ENCODE assay signal across 30 cellular contexts in genomic region chr13:47549219-47549752, GRCh38.
DNase-seq lines count a peak whose midpoint lies in the region; ATAC-seq, FAIRE-seq and TF ChIP-seq lines count a peak whose summit lies in the region.
"Had no signal": no experiment of that assay in that cellular context is flagged by ENCODE, and none has a peak within 500 bp of the region (broad histone marks: within the 10 kb centered on the region; RNA-seq: fewer than 3 reads in every experiment).

No MANE protein-coding gene starts in this region.

- no peak overlapping the region for H3K23ac ChIP-seq in H1 (ENCODE audit: insufficient read length)

- H3K4me3 ChIP-seq in Karpas-422 (ENCODE audit: low read length) (no peak overlapping the region), H1 (ENCODE audit: extremely low read depth in 1 of 4, insufficient read depth in 2 of 4, low read depth in 3 of 4, low read length in 4 of 4) (no peak overlapping the region), neural progenitor cell (no peak overlapping the region), small intestine (ENCODE audit: low read depth in 1 of 2, low read length in 2 of 2) (no peak overlapping the region)
- H3K4me3 ChIP-seq: dorsolateral prefrontal cortex, PC-9, psoas muscle, skin epidermis had no signal

- no peaks in the 10 kb centered on the region for H3K23me2 ChIP-seq in H1 (ENCODE audit: low read depth, low read length)

- H3K4me2 ChIP-seq in Karpas-422 (ENCODE audit: low read depth, low read length, poor library complexity, severe bottlenecking) (no peak overlapping the region), H1 (ENCODE audit: insufficient read depth in 1 of 2, low read depth in 2 of 2, low read length in 2 of 2) (no peak overlapping the region), neural progenitor cell (no peak overlapping the region)
- H3K4me2 ChIP-seq: PC-9 had no signal

- no peak overlapping the region for H3K27ac ChIP-seq in Karpas-422 (ENCODE audit: low read length)
- H3K27ac ChIP-seq in H1 (ENCODE audit: low read depth, low read length) = no peak overlapping the region
- H3K27ac ChIP-seq in neural progenitor cell = no peak overlapping the region
- H3K27ac ChIP-seq in small intestine (ENCODE audit: low read depth in 1 of 2, low read length in 1 of 2) = no peak overlapping the region
- H3K27ac ChIP-seq: dorsolateral prefrontal cortex, neutrophil, PC-9, psoas muscle, skin epidermis had no signal

- no peak overlapping the region for H2BK12ac ChIP-seq in H1 (ENCODE audit: low read depth, low read length)

- H2BK5ac ChIP-seq in H1 (ENCODE audit: low read depth, low read length) = no peak overlapping the region

- no peaks in the 10 kb centered on the region for H3K9me3 ChIP-seq in Karpas-422 (ENCODE audit: low read length)
- no peaks in the 10 kb centered on the region for H3K9me3 ChIP-seq in H1 (ENCODE audit: insufficient read depth in 2 of 2, low read depth in 1 of 2, low read length in 1 of 2)
- no peaks in the 10 kb centered on the region for H3K9me3 ChIP-seq in neural progenitor cell (ENCODE audit: low read depth)
- no peaks in the 10 kb centered on the region for H3K9me3 ChIP-seq in small intestine (ENCODE audit: control insufficient read depth, low read depth)
- H3K9me3 ChIP-seq: neutrophil, psoas muscle had no signal

- no peak overlapping the region for H2BK120ac ChIP-seq in H1 (replicated peaks; ENCODE audit: low read depth, low read length)

- no peak for TF ChIP-seq POLR2A in H1 (IDR thresholded peaks at IDR 0.05; ENCODE audit: control extremely low read depth in 1 of 2, low read depth in 2 of 2, low read length in 2 of 2)

- TF ChIP-seq CTCF in H1 (IDR thresholded peaks at IDR 0.05; ENCODE audit: control extremely low read depth in 1 of 3, insufficient read depth in 1 of 3, low read depth in 1 of 3, low read length in 3 of 3) (peak in 2 of 3 experiments; percentile 15 to 31; a peak in 2 of 4 replicates), neural progenitor cell (IDR thresholded peaks at IDR 0.05) (peak; percentile 10)

- TF ChIP-seq EP300 in H1 (IDR thresholded peaks at IDR 0.05; ENCODE audit: borderline replicate concordance in 1 of 2, low read depth in 2 of 2, low read length in 2 of 2) = no peak

- no peak overlapping the region for H2AK5ac ChIP-seq in H1 (ENCODE audit: low read depth, low read length)

- POLR2A ChIA-PET in H1 (lab: Charles Lee; ENCODE audit: partially characterized antibody) = no interaction called here

- H3K4me1 Mint-ChIP-seq in neural progenitor cell = no peaks in the 10 kb centered on the region
- H3K4me1 Mint-ChIP-seq: activated naive CD4-positive, alpha-beta T cell treated with anti-CD3 and anti-CD28 coated beads, Interleukin-2, amount 10 ng/mL, durations not matched to agents 7 days and 5 days; B cell; stimulated activated effector memory CD8-positive, alpha-beta T cell treated with anti-CD3 and anti-CD28 coated beads, Interleukin-12 subunit alpha, Interleukin-12 subunit beta, amount 100 ng/mL, for 72 hours had no signal

- no peak overlapping the region for H4K5ac ChIP-seq in H1 (ENCODE audit: insufficient read length, low read depth, low read length)

- H3K4me3 Mint-ChIP-seq in neural progenitor cell = no peak overlapping the region
- H3K4me3 Mint-ChIP-seq: activated naive CD4-positive, alpha-beta T cell treated with anti-CD3 and anti-CD28 coated beads, Interleukin-2, amount 10 ng/mL, durations not matched to agents 7 days and 5 days; activated T-cell treated with anti-CD3 and anti-CD28 coated beads, Interleukin-2, amount 50 U/mL, for 72 hours; B cell; stimulated activated effector memory CD8-positive, alpha-beta T cell treated with anti-CD3 and anti-CD28 coated beads, Interleukin-12 subunit alpha, Interleukin-12 subunit beta, amount 100 ng/mL, for 72 hours had no signal

- no peaks in the 10 kb centered on the region for H3K79me2 ChIP-seq in Karpas-422 (ENCODE audit: low read length)
- no peaks in the 10 kb centered on the region for H3K79me2 ChIP-seq in H1 (ENCODE audit: control insufficient read depth in 1 of 2, insufficient read depth in 2 of 2, low read length in 2 of 2)
- no peaks in the 10 kb centered on the region for H3K79me2 ChIP-seq in neural progenitor cell (ENCODE audit: low read depth)

- no peak overlapping the region for H3K4ac ChIP-seq in H1 (replicated peaks; ENCODE audit: insufficient read length, low read depth, low read length)

- DNase-seq in DMS53 (lab: John Stamatoyannopoulos, UW) (peak; percentile 2), DMS53 treated with DMSO at 0.1 percent for 48 hours (lab: John Stamatoyannopoulos, UW; ENCODE audit: unreplicated experiment) (no peak), Karpas-422 (peak; percentile 50), H1 (ENCODE audit: low read depth in 1 of 2, low spot score in 2 of 2) (no peak), neural progenitor cell (ENCODE audit: low spot score) (peak; percentile 13), small intestine (no peak), mesenteric fat pad (ENCODE audit: low spot score) (no peak)
- DNase-seq: 8988T; activated CD4-positive, alpha-beta T cell treated with anti-CD3 and anti-CD28 coated beads for 48 hours; activated naive CD4-positive, alpha-beta T cell treated with anti-CD3 and anti-CD28 coated beads, Interleukin-2, amount 10 ng/mL, durations not matched to agents 7 days and 5 days; activated T-cell treated with anti-CD3 and anti-CD28 coated beads, Interleukin-2, amount 50 U/mL, for 72 hours; amygdala; caudate nucleus; dorsolateral prefrontal cortex; EL; HCEC 1CT; left ventricle myocardium superior; MV-4-11; NCI-H187; NCI-H2227 treated with DMSO at 0.1 percent for 48 hours; NCI-H774; PC-9; psoas muscle; stimulated activated CD4-positive, alpha-beta T cell treated with anti-CD3 and anti-CD28 coated beads, Interleukin-2, amount 100 ng/mL, for 24 hours; T-helper 2 cell had no signal

- H2BK20ac ChIP-seq in H1 (ENCODE audit: low read length) = no peak overlapping the region

- H3K27me3 ChIP-seq in Karpas-422 (ENCODE audit: low read length) (0 out of 2 replicates have a peak, but pooled peaks cover 2% of the 10 kb centered on the region), H1 (replicated peaks in 1 of 4; ENCODE audit: control insufficient read depth in 3 of 4, extremely low read depth in 1 of 4, insufficient read depth in 3 of 4, low read length in 3 of 4) (no peaks in the 10 kb centered on the region; a peak in 1 of 7 replicates), neural progenitor cell (no peaks in the 10 kb centered on the region), small intestine (ENCODE audit: control insufficient read depth in 2 of 2, insufficient read depth in 2 of 2, low read length in 2 of 2) (no peaks in the 10 kb centered on the region)
- H3K27me3 ChIP-seq: neutrophil had no signal

- no peak overlapping the region for H3K56ac ChIP-seq in H1 (replicated peaks; ENCODE audit: insufficient read length, low read depth, low read length)

- no peak for FAIRE-seq in H1 (lab: Jason Lieb, UNC)
- FAIRE-seq in small intestine (lab: Jason Lieb, UNC) = no peak

- no peaks in the 10 kb centered on the region for H3K9me2 ChIP-seq in Karpas-422 (replicated peaks; ENCODE audit: insufficient read depth, low read length)

- TF ChIP-seq RAD21 in H1 (IDR thresholded peaks at IDR 0.05 in 1 of 2, conservative IDR thresholded peaks at IDR 0.05 in 1 of 2; ENCODE audit: low read depth in 2 of 2, low read length in 2 of 2) = peak; percentile 25 to 44; a peak in 3 of 4 replicates

- no peaks in the 10 kb centered on the region for H4K20me1 ChIP-seq in Karpas-422 (ENCODE audit: insufficient read depth, low read depth, low read length)
- no peaks in the 10 kb centered on the region for H4K20me1 ChIP-seq in H1 (replicated peaks in 1 of 2; ENCODE audit: control insufficient read depth in 1 of 2, insufficient read depth in 2 of 2, low read length in 2 of 2)
- H4K20me1 ChIP-seq in neural progenitor cell (ENCODE audit: low read depth) = no peaks in the 10 kb centered on the region

- H3K9ac ChIP-seq in Karpas-422 (ENCODE audit: low read length) (no peak overlapping the region), H1 (replicated peaks in 1 of 4; ENCODE audit: extremely low read depth in 1 of 4, low read depth in 3 of 4, low read length in 3 of 4) (no peak overlapping the region), neural progenitor cell (no peak overlapping the region)

- no peak overlapping the region for H3K14ac ChIP-seq in H1 (ENCODE audit: insufficient read length)

- CTCF ChIA-PET in H1 (lab: Charles Lee; ENCODE audit: partially characterized antibody) = interaction anchor here (0.5 to 2.7 kb wide), 10 partner anchors 11 to 660 kb away, joined by 3 to 12 read pairs (median 4); no protein-coding TSS in a partner anchor

- no peak overlapping the region for H4K8ac ChIP-seq in H1 (ENCODE audit: extremely low read depth, insufficient read depth, low read length)

- no peak overlapping the region for H3K27ac Mint-ChIP-seq in neural progenitor cell
- H3K27ac Mint-ChIP-seq: activated naive CD4-positive, alpha-beta T cell treated with anti-CD3 and anti-CD28 coated beads, Interleukin-2, amount 10 ng/mL, durations not matched to agents 7 days and 5 days; activated T-cell treated with anti-CD3 and anti-CD28 coated beads, Interleukin-2, amount 50 U/mL, for 72 hours; B cell; stimulated activated effector memory CD8-positive, alpha-beta T cell treated with anti-CD3 and anti-CD28 coated beads, Interleukin-12 subunit alpha, Interleukin-12 subunit beta, amount 100 ng/mL, for 72 hours had no signal

- no peak overlapping the region for H3K18ac ChIP-seq in H1 (ENCODE audit: extremely low read depth, low read length)

- no peak for ATAC-seq in GM19452 (IDR thresholded peaks at IDR 0.05; ENCODE audit: unreplicated experiment)
- ATAC-seq: activated T-cell treated with anti-CD3 and anti-CD28 coated beads, Interleukin-2, amount 50 U/mL, for 72 hours; left ventricle myocardium superior; psoas muscle; stimulated activated effector memory CD8-positive, alpha-beta T cell treated with anti-CD3 and anti-CD28 coated beads, Interleukin-12 subunit alpha, Interleukin-12 subunit beta, amount 100 ng/mL, for 72 hours had no signal

- no peaks in the 10 kb centered on the region for H3K4me1 ChIP-seq in Karpas-422 (ENCODE audit: low read length)
- H3K4me1 ChIP-seq in H1 (replicated peaks in 1 of 4; ENCODE audit: control insufficient read depth in 3 of 4, insufficient read depth in 4 of 4, low read length in 3 of 4) = peaks cover 0 to 3% (median 1%) of the 10 kb centered on the region in 4 experiments; a peak in 2 of 7 replicates
- peaks cover 12% of the 10 kb centered on the region for H3K4me1 ChIP-seq in neural progenitor cell
- H3K4me1 ChIP-seq in small intestine (ENCODE audit: control insufficient read depth in 2 of 2, insufficient read depth in 1 of 2, low read depth in 1 of 2, low read length in 1 of 2) = no peaks in the 10 kb centered on the region
- H3K4me1 ChIP-seq: psoas muscle had no signal

- H3K36me3 Mint-ChIP-seq in neural progenitor cell = no peaks in the 10 kb centered on the region
- H3K36me3 Mint-ChIP-seq: activated naive CD4-positive, alpha-beta T cell treated with anti-CD3 and anti-CD28 coated beads, Interleukin-2, amount 10 ng/mL, durations not matched to agents 7 days and 5 days; stimulated activated effector memory CD8-positive, alpha-beta T cell treated with anti-CD3 and anti-CD28 coated beads, Interleukin-12 subunit alpha, Interleukin-12 subunit beta, amount 100 ng/mL, for 72 hours had no signal

- H3K36me3 ChIP-seq in Karpas-422 (ENCODE audit: insufficient read depth, low read length) = no peaks in the 10 kb centered on the region
- no peaks in the 10 kb centered on the region for H3K36me3 ChIP-seq in H1 (ENCODE audit: control insufficient read depth in 2 of 4, insufficient read depth in 4 of 4, low read length in 3 of 4)
- no peaks in the 10 kb centered on the region for H3K36me3 ChIP-seq in neural progenitor cell
- H3K36me3 ChIP-seq in small intestine (ENCODE audit: control insufficient read depth in 2 of 2, insufficient read depth in 2 of 2, low read length in 2 of 2) = no peaks in the 10 kb centered on the region
- H3K36me3 ChIP-seq: neutrophil had no signal

- 88% methylated on average over 3 of the region's 3 CpGs; no CpG with 5 or more reads in 1 of the 2 experiments for WGBS in H1 (ENCODE audit: extremely low coverage in 1 of 2, insufficient coverage in 1 of 2, insufficient read length in 1 of 2, insufficient replicate concordance in 2 of 2, low coverage in 1 of 2, low lambda C conversion rate in 2 of 2, missing lambda C conversion rate in 1 of 2), 2 experiments
- 71 to 85% (median 82%) methylated on average over 3 of the region's 3 CpGs for WGBS in small intestine, 3 donors

- H3K27me3 Mint-ChIP-seq in neural progenitor cell (ENCODE audit: insufficient read depth, low read depth) = no peaks in the 10 kb centered on the region
- H3K27me3 Mint-ChIP-seq: activated naive CD4-positive, alpha-beta T cell treated with anti-CD3 and anti-CD28 coated beads, Interleukin-2, amount 10 ng/mL, durations not matched to agents 7 days and 5 days had no signal

- H2AFZ ChIP-seq in Karpas-422 (ENCODE audit: low read length) = no peak overlapping the region
- no peak overlapping the region for H2AFZ ChIP-seq in H1 (ENCODE audit: low read length)
- H2AFZ ChIP-seq in neural progenitor cell (replicated peaks) = no peak overlapping the region
- H2AFZ ChIP-seq: PC-9 had no signal

- H4K91ac ChIP-seq in H1 (replicated peaks; ENCODE audit: insufficient read length, low read length) = no peak overlapping the region

- no peaks in the 10 kb centered on the region for H3K79me1 ChIP-seq in H1 (ENCODE audit: low read depth, low read length)

- no peaks in the 10 kb centered on the region for H3F3A ChIP-seq in neural progenitor cell (ENCODE audit: low read depth)

- no peaks in the 10 kb centered on the region for H3K9me3 Mint-ChIP-seq in neural progenitor cell
- H3K9me3 Mint-ChIP-seq: activated naive CD4-positive, alpha-beta T cell treated with anti-CD3 and anti-CD28 coated beads, Interleukin-2, amount 10 ng/mL, durations not matched to agents 7 days and 5 days; activated T-cell treated with anti-CD3 and anti-CD28 coated beads, Interleukin-2, amount 50 U/mL, for 72 hours had no signal

- no peak overlapping the region for H2BK15ac ChIP-seq in H1 (ENCODE audit: low read length)

Comparison
In these comparisons a context has a peak if more than half of its experiments do, and no peak if none do; other contexts are left out.
1. DNase-seq: peak in DMS53 (single experiment), Karpas-422 (single experiment) and neural progenitor cell (single experiment); none in DMS53 treated with DMSO at 0.1 percent for 48 hours (single experiment), H1 (0 of 2), small intestine (single experiment) and mesenteric fat pad (single experiment).